26 cellular contexts compared by ENCODE assay signal in the genomic region with DNA sequence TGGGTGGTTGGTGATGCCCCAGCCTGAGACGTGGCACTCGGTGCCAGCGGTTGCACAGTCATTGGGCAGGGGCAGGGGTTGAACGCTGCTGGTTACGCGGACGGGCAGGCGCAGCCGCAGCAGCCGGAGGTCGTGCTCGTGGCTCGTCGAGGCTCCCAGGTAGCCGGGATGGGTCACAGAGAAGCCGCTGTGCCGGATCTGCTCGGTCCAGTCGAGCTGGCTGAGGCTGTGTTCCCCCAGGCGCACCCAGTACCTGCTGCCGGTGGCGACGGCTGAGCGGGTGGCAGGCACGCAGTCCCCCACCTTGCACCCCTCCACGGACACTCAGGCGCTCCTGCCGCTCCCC. TPM values are rescaled to one million over a fixed set of nuclear protein-coding genes. Genes with fewer than 3 reads are reported as not detected.
A peak's percentile ranks its signal among the peaks of the same experiment; 100 is the strongest.
DNase-seq lines count a peak whose midpoint lies in the region; ATAC-seq, FAIRE-seq and TF ChIP-seq lines count a peak whose summit lies in the region.
"Had no signal": no experiment of that assay in that cellular context is flagged by ENCODE, and none has a peak within 500 bp of the region (broad histone marks: within the 10 kb centered on the region; RNA-seq: fewer than 3 reads in every experiment).

No MANE protein-coding gene starts in this region.

- CTCF ChIA-PET in HEK293 (lab: Yijun Ruan, JAX) (no interaction called here), H1 (lab: Charles Lee; ENCODE audit: partially characterized antibody) (interaction anchor here (2.4 kb wide), 1 partner anchor 64 kb away, joined by 10 read pairs; no protein-coding TSS in a partner anchor)

- no peak overlapping the region for H2BK15ac ChIP-seq in H1 (ENCODE audit: low read length)

- H2BK20ac ChIP-seq in H1 (ENCODE audit: low read length), result no peak overlapping the region

- no peak overlapping the region for H4K91ac ChIP-seq in H1 (replicated peaks; ENCODE audit: insufficient read length, low read length)

- no peaks in the 10 kb centered on the region for H3K9me3 ChIP-seq in HEK293 (ENCODE audit: control insufficient read depth, insufficient read depth, low read depth, low read length)
- no peaks in the 10 kb centered on the region for H3K9me3 ChIP-seq in H1 (ENCODE audit: insufficient read depth in 2 of 2, low read depth in 1 of 2, low read length in 1 of 2)
- H3K9me3 ChIP-seq in osteoblast (ENCODE audit: low read depth, low read length), result no peaks in the 10 kb centered on the region
- H3K9me3 ChIP-seq: A549; BE2C; BLaER1 treated with 17β-estradiol and CSF1 and Interleukin-3, amounts not matched to agents 10 nM and 100 nM; HAP-1 had no signal

- H3K23me2 ChIP-seq in H1 (ENCODE audit: low read depth, low read length), result no peaks in the 10 kb centered on the region

- H4K5ac ChIP-seq in H1 (ENCODE audit: insufficient read length, low read depth, low read length), result no peak overlapping the region

- TF ChIP-seq RAD21 in H1 (IDR thresholded peaks at IDR 0.05 in 1 of 2, conservative IDR thresholded peaks at IDR 0.05 in 1 of 2; ENCODE audit: low read depth in 2 of 2, low read length in 2 of 2), result no peak

- H3K4ac ChIP-seq in H1 (replicated peaks; ENCODE audit: insufficient read length, low read depth, low read length), result no peak overlapping the region

- DNase-seq in H1 (ENCODE audit: low read depth in 1 of 2, low spot score in 2 of 2) (no peak), osteoblast (ENCODE audit: insufficient read length, low spot score, missing footprints) (peak; percentile 23), NCI-H2227 treated with DMSO at 0.1 percent for 48 hours (lab: John Stamatoyannopoulos, UW) (no peak)
- no peak for DNase-seq in activated CD4-positive, CD25-positive, alpha-beta regulatory T cell (lab: John Stamatoyannopoulos, UW)
- DNase-seq: 8988T; ACHN; AML-193; BE2C; Calu3; CD4-positive, alpha-beta memory T cell; COR-L47; DMS53; DMS79 treated with DMSO at 0.1 percent for 48 hours; GF-D8 had no signal

- H3K4me3 ChIP-seq in HEK293 (ENCODE audit: low read depth, low read length) (no peak overlapping the region), H1 (ENCODE audit: extremely low read depth in 1 of 4, insufficient read depth in 2 of 4, low read depth in 3 of 4, low read length in 4 of 4) (no peak overlapping the region), osteoblast (ENCODE audit: insufficient read depth, low read length) (no peak overlapping the region)
- H3K4me3 ChIP-seq: A549; BLaER1 treated with 17β-estradiol and CSF1 and Interleukin-3, amounts not matched to agents 10 nM and 100 nM; GM23338; HAP-1 had no signal

- H3K79me2 ChIP-seq in H1 (ENCODE audit: control insufficient read depth in 1 of 2, insufficient read depth in 2 of 2, low read length in 2 of 2) (no peaks in the 10 kb centered on the region), osteoblast (ENCODE audit: insufficient read depth, low read length) (no peaks in the 10 kb centered on the region)

- H3K4me1 ChIP-seq in HEK293 (ENCODE audit: control insufficient read depth, insufficient read depth, low read length) (no peaks in the 10 kb centered on the region), H1 (replicated peaks in 1 of 4; ENCODE audit: control insufficient read depth in 3 of 4, insufficient read depth in 4 of 4, low read length in 3 of 4) (peaks cover 0 to 11% (median 7%) of the 10 kb centered on the region in 4 experiments; a peak in 5 of 7 replicates), osteoblast (ENCODE audit: insufficient read depth, low read length) (no peaks in the 10 kb centered on the region)
- H3K4me1 ChIP-seq: A549; BE2C; BLaER1 treated with 17β-estradiol and CSF1 and Interleukin-3, amounts not matched to agents 10 nM and 100 nM; HAP-1 had no signal

- POLR2A ChIA-PET in HEK293 (lab: Yijun Ruan, JAX), result no interaction called here
- POLR2A ChIA-PET in H1 (lab: Charles Lee; ENCODE audit: partially characterized antibody), result no interaction called here

- H2BK5ac ChIP-seq in H1 (ENCODE audit: low read depth, low read length), result no peak overlapping the region

- no peak overlapping the region for H3K4me2 ChIP-seq in H1 (ENCODE audit: insufficient read depth in 1 of 2, low read depth in 2 of 2, low read length in 2 of 2)
- H3K4me2 ChIP-seq in osteoblast (ENCODE audit: insufficient read depth, low read length), result no peak overlapping the region
- H3K4me2 ChIP-seq: A549; BLaER1 treated with 17β-estradiol and CSF1 and Interleukin-3, amounts not matched to agents 10 nM and 100 nM; GM23338 had no signal

- H3K27me3 ChIP-seq in H1 (replicated peaks in 1 of 4; ENCODE audit: control insufficient read depth in 3 of 4, extremely low read depth in 1 of 4, insufficient read depth in 3 of 4, low read length in 3 of 4) (no peaks in the 10 kb centered on the region; a peak in 1 of 7 replicates), osteoblast (ENCODE audit: insufficient read depth, low read length) (peaks cover 10% of the 10 kb centered on the region)
- H3K27me3 ChIP-seq: BLaER1 treated with 17β-estradiol and CSF1 and Interleukin-3, amounts not matched to agents 10 nM and 100 nM had no signal

- H3K23ac ChIP-seq in H1 (ENCODE audit: insufficient read length), result no peak overlapping the region

- no peak for TF ChIP-seq EP300 in H1 (IDR thresholded peaks at IDR 0.05; ENCODE audit: borderline replicate concordance in 1 of 2, low read depth in 2 of 2, low read length in 2 of 2)

- no peak for ATAC-seq in GM19397 (IDR thresholded peaks at IDR 0.05; ENCODE audit: unreplicated experiment)
- ATAC-seq in GM19328 (IDR thresholded peaks at IDR 0.05; ENCODE audit: unreplicated experiment), result no peak
- ATAC-seq: A549, GM23338 had no signal

- no peaks in the 10 kb centered on the region for H3K36me3 ChIP-seq in HEK293 (ENCODE audit: control insufficient read depth in 2 of 2, insufficient read depth in 1 of 2, low read length in 2 of 2)
- no peaks in the 10 kb centered on the region for H3K36me3 ChIP-seq in H1 (ENCODE audit: control insufficient read depth in 2 of 4, insufficient read depth in 4 of 4, low read length in 3 of 4)
- no peaks in the 10 kb centered on the region for H3K36me3 ChIP-seq in osteoblast (ENCODE audit: insufficient read depth, low read length)
- H3K36me3 ChIP-seq: BE2C; BLaER1 treated with 17β-estradiol and CSF1 and Interleukin-3, amounts not matched to agents 10 nM and 100 nM; HAP-1 had no signal

- H3K27ac ChIP-seq in HEK293 (ENCODE audit: extremely low read depth, low read depth, low read length) (no peak overlapping the region), H1 (ENCODE audit: low read depth, low read length) (no peak overlapping the region), osteoblast (ENCODE audit: low read depth, low read length) (no peak overlapping the region)
- H3K27ac ChIP-seq: A549; BLaER1 treated with 17β-estradiol and CSF1 and Interleukin-3, amounts not matched to agents 10 nM and 100 nM had no signal

- FAIRE-seq in H1 (lab: Jason Lieb, UNC), result no peak
- FAIRE-seq: A549, GM12891, GM18507, H54 had no signal

- H2BK120ac ChIP-seq in H1 (replicated peaks; ENCODE audit: low read depth, low read length), result no peak overlapping the region

- H2AFZ ChIP-seq in H1 (ENCODE audit: low read length), result no peak overlapping the region
- H2AFZ ChIP-seq in osteoblast (ENCODE audit: low read length), result no peak overlapping the region
- H2AFZ ChIP-seq: GM23338 had no signal

- H3K9ac ChIP-seq in H1 (replicated peaks in 1 of 4; ENCODE audit: extremely low read depth in 1 of 4, low read depth in 3 of 4, low read length in 3 of 4), result no peak overlapping the region
- H3K9ac ChIP-seq: BLaER1 treated with 17β-estradiol and CSF1 and Interleukin-3, amounts not matched to agents 10 nM and 100 nM had no signal

- H4K20me1 ChIP-seq in H1 (replicated peaks in 1 of 2; ENCODE audit: control insufficient read depth in 1 of 2, insufficient read depth in 2 of 2, low read length in 2 of 2) (no peaks in the 10 kb centered on the region), osteoblast (ENCODE audit: insufficient read depth, low read length) (no peaks in the 10 kb centered on the region)
- H4K20me1 ChIP-seq: BLaER1 treated with 17β-estradiol and CSF1 and Interleukin-3, amounts not matched to agents 10 nM and 100 nM had no signal

- WGBS in H1 (ENCODE audit: extremely low coverage in 1 of 2, insufficient coverage in 1 of 2, insufficient read length in 1 of 2, insufficient replicate concordance in 2 of 2, low coverage in 1 of 2, low lambda C conversion rate in 2 of 2, missing lambda C conversion rate in 1 of 2), 2 experiments, result 94% methylated on average over 26 of the region's 28 CpGs; no CpG with 5 or more reads in 1 of the 2 experiments

- no peak overlapping the region for H3K14ac ChIP-seq in H1 (ENCODE audit: insufficient read length)

- H2BK12ac ChIP-seq in H1 (ENCODE audit: low read depth, low read length), result no peak overlapping the region

- H4K8ac ChIP-seq in H1 (ENCODE audit: extremely low read depth, insufficient read depth, low read length), result peak overlapping the region; percentile 16; the same call in 1 of the 2 replicates

- no peak for TF ChIP-seq CTCF in HEK293 (tag by site-specific recombination; IDR thresholded peaks at IDR 0.05)
- no peak for TF ChIP-seq CTCF in H1 (IDR thresholded peaks at IDR 0.05; ENCODE audit: control extremely low read depth in 1 of 3, insufficient read depth in 1 of 3, low read depth in 1 of 3, low read length in 3 of 3)
- TF ChIP-seq CTCF in osteoblast (IDR thresholded peaks at IDR 0.05; ENCODE audit: extremely low read depth, low read depth, low read length), result no peak

- no peaks in the 10 kb centered on the region; the same call in 1 of the 2 replicates for H3K79me1 ChIP-seq in H1 (ENCODE audit: low read depth, low read length)

- no peak overlapping the region for H3K18ac ChIP-seq in H1 (ENCODE audit: extremely low read depth, low read length)

- no peak overlapping the region for H2AK5ac ChIP-seq in H1 (ENCODE audit: low read depth, low read length)

- TF ChIP-seq POLR2A in H1 (IDR thresholded peaks at IDR 0.05; ENCODE audit: control extremely low read depth in 1 of 2, low read depth in 2 of 2, low read length in 2 of 2), result no peak

- H3K56ac ChIP-seq in H1 (replicated peaks; ENCODE audit: insufficient read length, low read depth, low read length), result no peak overlapping the region

RNA-seq across cellular contexts. Expression of gene KLK12, which starts 2.9 kb away (rescaled TPM):
- total RNA-seq in H1 (2021; fragmentation: NEBNext Ultra II Directional; extraction: Animal tissue kit (Norgen Biotek cat#: 25700)), result not detected in 2 replicates
- 0.24 TPM in 1 of 2 replicates, not detected in the other for polyA plus RNA-seq in H1 (2011; rRNA removed)
- polyA plus RNA-seq in H1 (2011; cell fraction: cytosol; rRNA removed), result not detected
- not detected for polyA plus RNA-seq in H1 (2011; cell fraction: nucleus; rRNA removed)
- polyA plus RNA-seq in H1 (2012, experiment 1 of 2), result not detected in 4 replicates
- polyA plus RNA-seq in H1 (2012, experiment 2 of 2), result not detected
- polyA plus RNA-seq in H1 (2013, experiment 1 of 2), result 0.06 TPM
- not detected for polyA plus RNA-seq in H1 (2013, experiment 2 of 2)
- not detected in 2 replicates for polyA minus RNA-seq in H1 (2011; rRNA and poly(A)+ RNA removed)
- polyA minus RNA-seq in H1 (2011; cell fraction: cytosol; rRNA and poly(A)+ RNA removed), result not detected
- polyA minus RNA-seq in H1 (2011; cell fraction: nucleus; rRNA and poly(A)+ RNA removed), result not detected
- total RNA-seq in osteoblast, result not detected in 2 replicates
- total RNA-seq: Calu3; CD4-positive, alpha-beta memory T cell; Daoy; G401; GM23338 had no signal
- polyA plus RNA-seq: A549; CD4-positive, alpha-beta memory T cell; GM23338 had no signal

RNA-seq across cellular contexts. Expression of gene KLK11, which starts 5.4 kb away (rescaled TPM):
- not detected in 2 replicates for total RNA-seq in H1 (2021; fragmentation: NEBNext Ultra II Directional; extraction: Animal tissue kit (Norgen Biotek cat#: 25700))
- polyA plus RNA-seq in H1 (2011; rRNA removed), result 0.38 and 0.45 TPM in 2 replicates
- polyA plus RNA-seq in H1 (2011; cell fraction: cytosol; rRNA removed), result 0.37 TPM
- polyA plus RNA-seq in H1 (2011; cell fraction: nucleus; rRNA removed), result 0.27 TPM
- polyA plus RNA-seq in H1 (2012, experiment 1 of 2), result 0.46 to 0.79 TPM (median 0.54 TPM) in 3 of 4 replicates, not detected in the other
- 0.43 TPM for polyA plus RNA-seq in H1 (2012, experiment 2 of 2)
- polyA plus RNA-seq in H1 (2013, experiment 1 of 2), result 0.39 TPM
- 0.26 TPM for polyA plus RNA-seq in H1 (2013, experiment 2 of 2)
- polyA minus RNA-seq in H1 (2011; rRNA and poly(A)+ RNA removed), result not detected in 2 replicates
- polyA minus RNA-seq in H1 (2011; cell fraction: cytosol; rRNA and poly(A)+ RNA removed), result not detected
- not detected for polyA minus RNA-seq in H1 (2011; cell fraction: nucleus; rRNA and poly(A)+ RNA removed)
- total RNA-seq in osteoblast, result not detected in 2 replicates
- total RNA-seq: CD4-positive, alpha-beta memory T cell; Daoy; G401; GM23338 had no signal
- polyA plus RNA-seq: A549; CD4-positive, alpha-beta memory T cell; GM23338 had no signal

RNA-seq across cellular contexts. Expression of gene KLK10, which starts 12.3 kb away (rescaled TPM):
- 4.5 and 4.8 TPM in 2 replicates for total RNA-seq in H1 (2021; fragmentation: NEBNext Ultra II Directional; extraction: Animal tissue kit (Norgen Biotek cat#: 25700))
- 9.7 and 12.4 TPM in 2 replicates for polyA plus RNA-seq in H1 (2011; rRNA removed)
- 6.7 TPM for polyA plus RNA-seq in H1 (2011; cell fraction: cytosol; rRNA removed)
- 10.1 TPM for polyA plus RNA-seq in H1 (2011; cell fraction: nucleus; rRNA removed)
- 3.2 to 8.2 TPM (median 5.5 TPM) in 4 replicates for polyA plus RNA-seq in H1 (2012, experiment 1 of 2)
- polyA plus RNA-seq in H1 (2012, experiment 2 of 2), result 4.7 TPM
- 6.3 TPM for polyA plus RNA-seq in H1 (2013, experiment 1 of 2)
- polyA plus RNA-seq in H1 (2013, experiment 2 of 2), result 7.3 TPM
- polyA minus RNA-seq in H1 (2011; rRNA and poly(A)+ RNA removed), result 2.9 and 6.9 TPM in 2 replicates
- polyA minus RNA-seq in H1 (2011; cell fraction: cytosol; rRNA and poly(A)+ RNA removed), result 4.3 TPM
- 4.5 TPM for polyA minus RNA-seq in H1 (2011; cell fraction: nucleus; rRNA and poly(A)+ RNA removed)
- not detected in 2 replicates for total RNA-seq in osteoblast
- total RNA-seq: CD4-positive, alpha-beta memory T cell; Daoy; G401 had no signal
- polyA plus RNA-seq: CD4-positive, alpha-beta memory T cell had no signal

RNA-seq across cellular contexts. Expression of gene KLK8, which starts 30.4 kb away (rescaled TPM):
- 2.1 and 2.9 TPM in 2 replicates for total RNA-seq in H1 (2021; fragmentation: NEBNext Ultra II Directional; extraction: Animal tissue kit (Norgen Biotek cat#: 25700))
- polyA plus RNA-seq in H1 (2011; rRNA removed), result 3.6 and 7.1 TPM in 2 replicates
- polyA plus RNA-seq in H1 (2011; cell fraction: cytosol; rRNA removed), result 6.5 TPM
- polyA plus RNA-seq in H1 (2011; cell fraction: nucleus; rRNA removed), result 8.0 TPM
- polyA plus RNA-seq in H1 (2012, experiment 1 of 2), result 3.4 to 7.9 TPM (median 5.6 TPM) in 4 replicates
- polyA plus RNA-seq in H1 (2012, experiment 2 of 2), result 4.1 TPM
- 6.8 TPM for polyA plus RNA-seq in H1 (2013, experiment 1 of 2)
- polyA plus RNA-seq in H1 (2013, experiment 2 of 2), result 6.9 TPM
- polyA minus RNA-seq in H1 (2011; rRNA and poly(A)+ RNA removed), result 3.4 and 3.5 TPM in 2 replicates
- not detected for polyA minus RNA-seq in H1 (2011; cell fraction: cytosol; rRNA and poly(A)+ RNA removed)
- 3.7 TPM for polyA minus RNA-seq in H1 (2011; cell fraction: nucleus; rRNA and poly(A)+ RNA removed)
- not detected in 2 replicates for total RNA-seq in osteoblast
- total RNA-seq: CD4-positive, alpha-beta memory T cell; Daoy; G401 had no signal
- polyA plus RNA-seq: A549; CD4-positive, alpha-beta memory T cell had no signal

RNA-seq across cellular contexts. Expression of gene KLK13, which starts 33.0 kb away (rescaled TPM):
- 4.2 and 5.0 TPM in 2 replicates for total RNA-seq in H1 (2021; fragmentation: NEBNext Ultra II Directional; extraction: Animal tissue kit (Norgen Biotek cat#: 25700))
- 4.5 and 4.6 TPM in 2 replicates for polyA plus RNA-seq in H1 (2011; rRNA removed)
- 4.3 TPM for polyA plus RNA-seq in H1 (2011; cell fraction: cytosol; rRNA removed)
- 4.7 TPM for polyA plus RNA-seq in H1 (2011; cell fraction: nucleus; rRNA removed)
- polyA plus RNA-seq in H1 (2012, experiment 1 of 2), result 2.9 to 5.7 TPM (median 4.5 TPM) in 4 replicates
- 3.4 TPM for polyA plus RNA-seq in H1 (2012, experiment 2 of 2)
- polyA plus RNA-seq in H1 (2013, experiment 1 of 2), result 5.6 TPM
- polyA plus RNA-seq in H1 (2013, experiment 2 of 2), result 6.6 TPM
- polyA minus RNA-seq in H1 (2011; rRNA and poly(A)+ RNA removed), result 2.6 and 8.2 TPM in 2 replicates
- polyA minus RNA-seq in H1 (2011; cell fraction: cytosol; rRNA and poly(A)+ RNA removed), result not detected
- polyA minus RNA-seq in H1 (2011; cell fraction: nucleus; rRNA and poly(A)+ RNA removed), result 1.5 TPM
- not detected in 2 replicates for total RNA-seq in osteoblast
- total RNA-seq: Calu3; CD4-positive, alpha-beta memory T cell; Daoy; G401 had no signal
- polyA plus RNA-seq: A549; CD4-positive, alpha-beta memory T cell had no signal

Comparison
In these comparisons a context has a peak if more than half of its experiments do, and no peak if none do; other contexts are left out.
1. Of the 6 proteins assayed by ChIP-seq in both HEK293 and H1: peak only in HEK293: BCL11A; only in H1: none; in both: none; in neither: 5.